Comparison of ENCODE assay signal across 1 cellular context in genomic region chr11:118757881-118758399, GRCh38.
TF ChIP-seq lines count a peak whose summit lies in the region.

No MANE protein-coding gene starts in this region.

TF ChIP-seq in IMR-90, 13 proteins besides CTCF, POLR2A, EP300 and RAD21 (continued from another document):
- TF ChIP-seq ELK1 (IDR thresholded peaks at IDR 0.05; ENCODE audit: borderline replicate concordance, low read depth, low read length) (no peak), RFX5 (IDR thresholded peaks at IDR 0.05; ENCODE audit: low read depth, low read length) (no peak)
TF ChIP-seq in IMR-90: peak in this region for 1.
